Comparison of ENCODE assay signal across 1 cellular context in the genomic region with DNA sequence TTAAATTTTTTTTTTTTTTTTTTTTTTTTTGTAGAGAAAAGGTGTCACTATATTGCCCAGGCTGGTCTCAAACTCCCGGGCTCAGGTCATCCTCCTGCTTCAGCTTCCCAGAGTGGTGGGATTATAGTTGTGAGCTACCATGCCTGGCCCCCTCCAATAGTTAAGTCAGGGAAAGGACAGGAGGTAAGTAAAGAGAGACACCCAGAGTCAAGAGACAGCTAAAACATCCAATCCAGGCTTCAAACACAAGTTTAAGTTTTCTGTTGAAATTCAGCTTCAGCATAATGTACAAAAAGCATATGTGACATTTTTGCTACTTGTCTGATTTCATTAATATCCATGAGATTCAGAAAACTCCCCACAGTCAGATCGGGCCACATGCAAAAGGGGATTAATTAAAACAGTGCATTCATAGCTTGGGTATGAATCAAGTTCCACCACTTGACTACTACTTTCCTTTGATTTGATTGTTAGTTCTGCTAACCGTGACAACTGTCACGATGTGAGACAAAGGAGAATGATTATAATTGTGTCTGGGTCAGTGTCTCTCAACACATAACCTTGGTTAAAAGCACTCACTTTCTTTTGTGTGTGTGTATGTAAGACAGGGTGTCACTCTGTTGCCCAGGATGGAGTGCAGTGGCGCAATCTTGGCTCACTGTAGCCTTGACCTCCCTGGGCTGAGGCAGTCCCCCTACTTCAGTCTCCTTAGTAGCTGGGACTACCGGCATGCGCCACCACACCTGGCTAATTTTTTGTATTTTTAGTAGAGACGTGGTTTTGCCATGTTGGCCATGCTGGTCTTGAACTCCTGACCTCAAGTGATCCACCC.
TF ChIP-seq lines count a peak whose summit lies in the region.

No MANE protein-coding gene starts in this region.

TF ChIP-seq in HepG2, 621 proteins besides CTCF, POLR2A, EP300 and RAD21 (continued from another document and continues in another):
- TF ChIP-seq POGZ (CRISPR knock-in tag; IDR thresholded peaks at IDR 0.05): 0 out of 2 replicates have a peak, but pooled peaks have one; percentile 33
- TF ChIP-seq ISX (CRISPR knock-in tag; conservative IDR thresholded peaks at IDR 0.05): no peak
- TF ChIP-seq ZNF776 (CRISPR knock-in tag; IDR thresholded peaks at IDR 0.05): no peak
- TF ChIP-seq, protein P1, sequence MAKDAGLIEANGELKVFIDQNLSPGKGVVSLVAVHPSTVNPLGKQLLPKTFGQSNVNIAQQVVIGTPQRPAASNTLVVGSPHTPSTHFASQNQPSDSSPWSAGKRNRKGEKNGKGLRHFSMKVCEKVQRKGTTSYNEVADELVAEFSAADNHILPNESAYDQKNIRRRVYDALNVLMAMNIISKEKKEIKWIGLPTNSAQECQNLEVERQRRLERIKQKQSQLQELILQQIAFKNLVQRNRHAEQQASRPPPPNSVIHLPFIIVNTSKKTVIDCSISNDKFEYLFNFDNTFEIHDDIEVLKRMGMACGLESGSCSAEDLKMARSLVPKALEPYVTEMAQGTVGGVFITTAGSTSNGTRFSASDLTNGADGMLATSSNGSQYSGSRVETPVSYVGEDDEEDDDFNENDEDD (CRISPR knock-in tag; IDR thresholded peaks at IDR 0.05; ENCODE audit: borderline replicate concordance): no peak
- no peak for TF ChIP-seq ZNF460 (CRISPR knock-in tag; IDR thresholded peaks at IDR 0.05; ENCODE audit: borderline replicate concordance)
- no peak for TF ChIP-seq AHR (CRISPR knock-in tag; IDR thresholded peaks at IDR 0.05)
- TF ChIP-seq ZFP36L2 (CRISPR knock-in tag; IDR thresholded peaks at IDR 0.05): no peak
- no peak for TF ChIP-seq SOX6 (IDR thresholded peaks at IDR 0.05)
- TF ChIP-seq SOX6 (CRISPR knock-in tag; IDR thresholded peaks at IDR 0.05): peak; percentile 44
- TF ChIP-seq ZNF570 (CRISPR knock-in tag; IDR thresholded peaks at IDR 0.05; ENCODE audit: borderline replicate concordance): no peak
- no peak for TF ChIP-seq PRPF4 (IDR thresholded peaks at IDR 0.05; ENCODE audit: low read depth, low read length, poor library complexity, severe bottlenecking)
- TF ChIP-seq PCBP1 (IDR thresholded peaks at IDR 0.05; ENCODE audit: borderline replicate concordance, low read depth, low read length): no peak
- 0 out of 2 replicates have a peak, but pooled peaks have one; percentile 16 for TF ChIP-seq ZNF614 (CRISPR knock-in tag; IDR thresholded peaks at IDR 0.05; ENCODE audit: borderline replicate concordance)
- TF ChIP-seq, protein P2, sequence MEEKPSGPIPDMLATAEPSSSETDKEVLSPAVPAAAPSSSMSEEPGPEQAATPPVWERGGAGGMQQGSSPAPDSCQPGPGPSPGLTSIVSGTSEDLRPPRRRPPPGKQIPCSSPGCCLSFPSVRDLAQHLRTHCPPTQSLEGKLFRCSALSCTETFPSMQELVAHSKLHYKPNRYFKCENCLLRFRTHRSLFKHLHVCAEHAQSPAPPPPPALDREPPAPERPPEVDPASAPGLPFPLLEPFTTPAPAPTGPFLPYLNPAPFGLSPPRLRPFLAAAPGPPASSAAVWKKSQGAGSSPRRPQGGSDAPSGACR (CRISPR knock-in tag; IDR thresholded peaks at IDR 0.05): no peak
- no peak for TF ChIP-seq ZNF792 (CRISPR knock-in tag; IDR thresholded peaks at IDR 0.05)
- TF ChIP-seq, protein P3, sequence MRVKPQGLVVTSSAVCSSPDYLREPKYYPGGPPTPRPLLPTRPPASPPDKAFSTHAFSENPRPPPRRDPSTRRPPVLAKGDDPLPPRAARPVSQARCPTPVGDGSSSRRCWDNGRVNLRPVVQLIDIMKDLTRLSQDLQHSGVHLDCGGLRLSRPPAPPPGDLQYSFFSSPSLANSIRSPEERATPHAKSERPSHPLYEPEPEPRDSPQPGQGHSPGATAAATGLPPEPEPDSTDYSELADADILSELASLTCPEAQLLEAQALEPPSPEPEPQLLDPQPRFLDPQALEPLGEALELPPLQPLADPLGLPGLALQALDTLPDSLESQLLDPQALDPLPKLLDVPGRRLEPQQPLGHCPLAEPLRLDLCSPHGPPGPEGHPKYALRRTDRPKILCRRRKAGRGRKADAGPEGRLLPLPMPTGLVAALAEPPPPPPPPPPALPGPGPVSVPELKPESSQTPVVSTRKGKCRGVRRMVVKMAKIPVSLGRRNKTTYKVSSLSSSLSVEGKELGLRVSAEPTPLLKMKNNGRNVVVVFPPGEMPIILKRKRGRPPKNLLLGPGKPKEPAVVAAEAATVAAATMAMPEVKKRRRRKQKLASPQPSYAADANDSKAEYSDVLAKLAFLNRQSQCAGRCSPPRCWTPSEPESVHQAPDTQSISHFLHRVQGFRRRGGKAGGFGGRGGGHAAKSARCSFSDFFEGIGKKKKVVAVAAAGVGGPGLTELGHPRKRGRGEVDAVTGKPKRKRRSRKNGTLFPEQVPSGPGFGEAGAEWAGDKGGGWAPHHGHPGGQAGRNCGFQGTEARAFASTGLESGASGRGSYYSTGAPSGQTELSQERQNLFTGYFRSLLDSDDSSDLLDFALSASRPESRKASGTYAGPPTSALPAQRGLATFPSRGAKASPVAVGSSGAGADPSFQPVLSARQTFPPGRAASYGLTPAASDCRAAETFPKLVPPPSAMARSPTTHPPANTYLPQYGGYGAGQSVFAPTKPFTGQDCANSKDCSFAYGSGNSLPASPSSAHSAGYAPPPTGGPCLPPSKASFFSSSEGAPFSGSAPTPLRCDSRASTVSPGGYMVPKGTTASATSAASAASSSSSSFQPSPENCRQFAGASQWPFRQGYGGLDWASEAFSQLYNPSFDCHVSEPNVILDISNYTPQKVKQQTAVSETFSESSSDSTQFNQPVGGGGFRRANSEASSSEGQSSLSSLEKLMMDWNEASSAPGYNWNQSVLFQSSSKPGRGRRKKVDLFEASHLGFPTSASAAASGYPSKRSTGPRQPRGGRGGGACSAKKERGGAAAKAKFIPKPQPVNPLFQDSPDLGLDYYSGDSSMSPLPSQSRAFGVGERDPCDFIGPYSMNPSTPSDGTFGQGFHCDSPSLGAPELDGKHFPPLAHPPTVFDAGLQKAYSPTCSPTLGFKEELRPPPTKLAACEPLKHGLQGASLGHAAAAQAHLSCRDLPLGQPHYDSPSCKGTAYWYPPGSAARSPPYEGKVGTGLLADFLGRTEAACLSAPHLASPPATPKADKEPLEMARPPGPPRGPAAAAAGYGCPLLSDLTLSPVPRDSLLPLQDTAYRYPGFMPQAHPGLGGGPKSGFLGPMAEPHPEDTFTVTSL (CRISPR knock-in tag; IDR thresholded peaks at IDR 0.05; ENCODE audit: borderline replicate concordance): no peak
- TF ChIP-seq FOXA1 (IDR thresholded peaks at IDR 0.05): no peak
- TF ChIP-seq FOXA1 (CRISPR knock-in tag; IDR thresholded peaks at IDR 0.05): no peak
- no peak for TF ChIP-seq PPARG (CRISPR knock-in tag; conservative IDR thresholded peaks at IDR 0.05)
- no peak for TF ChIP-seq GLI4 (CRISPR knock-in tag; IDR thresholded peaks at IDR 0.05; ENCODE audit: borderline replicate concordance)
- no peak for TF ChIP-seq ZNF781 (CRISPR knock-in tag; IDR thresholded peaks at IDR 0.05; ENCODE audit: borderline replicate concordance, not compliant biosample characterization)
- peak in 1 of 2 experiments; percentile 51; a peak in 2 of 4 replicates for TF ChIP-seq NR2F1 (CRISPR knock-in tag; IDR thresholded peaks at IDR 0.05)
- no peak for TF ChIP-seq GABPA (IDR thresholded peaks at IDR 0.05; ENCODE audit: low read depth, low read length)
- no peak for TF ChIP-seq GABPA (CRISPR knock-in tag; IDR thresholded peaks at IDR 0.05; ENCODE audit: low read depth)
- TF ChIP-seq, protein P4, sequence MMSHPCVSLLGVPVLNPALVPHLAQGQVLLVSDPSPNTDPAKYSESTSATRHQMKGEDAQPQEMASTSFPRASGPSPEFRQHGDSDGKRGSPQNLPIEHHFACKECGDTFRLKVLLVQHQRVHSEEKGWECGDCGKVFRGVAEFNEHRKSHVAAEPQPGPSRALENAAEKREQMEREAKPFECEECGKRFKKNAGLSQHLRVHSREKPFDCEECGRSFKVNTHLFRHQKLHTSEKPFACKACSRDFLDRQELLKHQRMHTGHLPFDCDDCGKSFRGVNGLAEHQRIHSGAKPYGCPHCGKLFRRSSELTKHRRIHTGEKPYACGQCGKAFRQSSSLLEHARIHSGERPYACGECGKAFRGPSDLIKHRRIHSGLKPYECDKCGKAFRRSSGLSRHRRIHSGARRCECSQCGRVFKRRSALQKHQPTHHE (CRISPR knock-in tag; IDR thresholded peaks at IDR 0.05; ENCODE audit: borderline replicate concordance): no peak
- 0 out of 2 replicates have a peak, but pooled peaks have one; percentile 36 for TF ChIP-seq THAP11 (CRISPR knock-in tag; IDR thresholded peaks at IDR 0.05)
- TF ChIP-seq ONECUT2 (CRISPR knock-in tag; IDR thresholded peaks at IDR 0.05): no peak
- no peak for TF ChIP-seq ZNF296 (CRISPR knock-in tag; conservative IDR thresholded peaks at IDR 0.05)
- no peak for TF ChIP-seq ZNF543 (CRISPR knock-in tag; IDR thresholded peaks at IDR 0.05)
- no peak for TF ChIP-seq ZNF619 (CRISPR knock-in tag; IDR thresholded peaks at IDR 0.05)
- no peak for TF ChIP-seq NKX3-1 (CRISPR knock-in tag; IDR thresholded peaks at IDR 0.05)
- no peak for TF ChIP-seq GFI1 (CRISPR knock-in tag; IDR thresholded peaks at IDR 0.05; ENCODE audit: borderline replicate concordance)
- TF ChIP-seq KDM6A (CRISPR knock-in tag; IDR thresholded peaks at IDR 0.05; ENCODE audit: low read depth): no peak
- TF ChIP-seq KDM3A (CRISPR knock-in tag; IDR thresholded peaks at IDR 0.05; ENCODE audit: low read depth): no peak
- no peak for TF ChIP-seq KLF12 (CRISPR knock-in tag; IDR thresholded peaks at IDR 0.05; ENCODE audit: borderline replicate concordance)
- TF ChIP-seq SALL1 (CRISPR knock-in tag; IDR thresholded peaks at IDR 0.05): 0 out of 2 replicates have a peak, but pooled peaks have one; percentile 7
- TF ChIP-seq, protein P5, sequence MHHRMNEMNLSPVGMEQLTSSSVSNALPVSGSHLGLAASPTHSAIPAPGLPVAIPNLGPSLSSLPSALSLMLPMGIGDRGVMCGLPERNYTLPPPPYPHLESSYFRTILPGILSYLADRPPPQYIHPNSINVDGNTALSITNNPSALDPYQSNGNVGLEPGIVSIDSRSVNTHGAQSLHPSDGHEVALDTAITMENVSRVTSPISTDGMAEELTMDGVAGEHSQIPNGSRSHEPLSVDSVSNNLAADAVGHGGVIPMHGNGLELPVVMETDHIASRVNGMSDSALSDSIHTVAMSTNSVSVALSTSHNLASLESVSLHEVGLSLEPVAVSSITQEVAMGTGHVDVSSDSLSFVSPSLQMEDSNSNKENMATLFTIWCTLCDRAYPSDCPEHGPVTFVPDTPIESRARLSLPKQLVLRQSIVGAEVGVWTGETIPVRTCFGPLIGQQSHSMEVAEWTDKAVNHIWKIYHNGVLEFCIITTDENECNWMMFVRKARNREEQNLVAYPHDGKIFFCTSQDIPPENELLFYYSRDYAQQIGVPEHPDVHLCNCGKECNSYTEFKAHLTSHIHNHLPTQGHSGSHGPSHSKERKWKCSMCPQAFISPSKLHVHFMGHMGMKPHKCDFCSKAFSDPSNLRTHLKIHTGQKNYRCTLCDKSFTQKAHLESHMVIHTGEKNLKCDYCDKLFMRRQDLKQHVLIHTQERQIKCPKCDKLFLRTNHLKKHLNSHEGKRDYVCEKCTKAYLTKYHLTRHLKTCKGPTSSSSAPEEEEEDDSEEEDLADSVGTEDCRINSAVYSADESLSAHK (CRISPR knock-in tag; IDR thresholded peaks at IDR 0.05; ENCODE audit: borderline replicate concordance): no peak
- TF ChIP-seq, protein P6, sequence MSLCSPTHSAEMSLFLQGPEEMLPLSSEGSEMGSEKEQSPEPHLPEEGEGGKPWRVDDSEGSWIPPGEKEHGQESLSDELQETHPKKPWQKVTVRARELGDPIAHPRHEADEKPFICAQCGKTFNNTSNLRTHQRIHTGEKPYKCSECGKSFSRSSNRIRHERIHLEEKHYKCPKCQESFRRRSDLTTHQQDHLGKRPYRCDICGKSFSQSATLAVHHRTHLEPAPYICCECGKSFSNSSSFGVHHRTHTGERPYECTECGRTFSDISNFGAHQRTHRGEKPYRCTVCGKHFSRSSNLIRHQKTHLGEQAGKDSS (CRISPR knock-in tag; IDR thresholded peaks at IDR 0.05; ENCODE audit: borderline replicate concordance, low read depth): no peak
- TF ChIP-seq KDM1A (CRISPR knock-in tag; IDR thresholded peaks at IDR 0.05): no peak
- no peak for TF ChIP-seq ZNF225 (CRISPR knock-in tag; IDR thresholded peaks at IDR 0.05)
- no peak for TF ChIP-seq BRCA1 (CRISPR knock-in tag; IDR thresholded peaks at IDR 0.05)
- TF ChIP-seq PTBP1 (IDR thresholded peaks at IDR 0.05; ENCODE audit: low read depth, low read length, poor library complexity, severe bottlenecking): no peak
- peak; percentile 69; the same call in 1 of the 2 replicates for TF ChIP-seq NFIB (CRISPR knock-in tag; IDR thresholded peaks at IDR 0.05; ENCODE audit: borderline replicate concordance)
- no peak for TF ChIP-seq ZNF331 (CRISPR knock-in tag; IDR thresholded peaks at IDR 0.05)
- no peak for TF ChIP-seq ZNF496 (CRISPR knock-in tag; IDR thresholded peaks at IDR 0.05; ENCODE audit: insufficient replicate concordance)
- no peak for TF ChIP-seq ZFAT (CRISPR knock-in tag; conservative IDR thresholded peaks at IDR 0.05)
- TF ChIP-seq, protein P7, sequence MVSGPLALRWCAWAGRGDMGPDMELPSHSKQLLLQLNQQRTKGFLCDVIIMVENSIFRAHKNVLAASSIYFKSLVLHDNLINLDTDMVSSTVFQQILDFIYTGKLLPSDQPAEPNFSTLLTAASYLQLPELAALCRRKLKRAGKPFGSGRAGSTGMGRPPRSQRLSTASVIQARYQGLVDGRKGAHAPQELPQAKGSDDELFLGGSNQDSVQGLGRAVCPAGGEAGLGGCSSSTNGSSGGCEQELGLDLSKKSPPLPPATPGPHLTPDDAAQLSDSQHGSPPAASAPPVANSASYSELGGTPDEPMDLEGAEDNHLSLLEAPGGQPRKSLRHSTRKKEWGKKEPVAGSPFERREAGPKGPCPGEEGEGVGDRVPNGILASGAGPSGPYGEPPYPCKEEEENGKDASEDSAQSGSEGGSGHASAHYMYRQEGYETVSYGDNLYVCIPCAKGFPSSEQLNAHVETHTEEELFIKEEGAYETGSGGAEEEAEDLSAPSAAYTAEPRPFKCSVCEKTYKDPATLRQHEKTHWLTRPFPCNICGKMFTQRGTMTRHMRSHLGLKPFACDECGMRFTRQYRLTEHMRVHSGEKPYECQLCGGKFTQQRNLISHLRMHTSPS (CRISPR knock-in tag; IDR thresholded peaks at IDR 0.05; ENCODE audit: low read depth): no peak
- TF ChIP-seq TRIM24 (CRISPR knock-in tag; IDR thresholded peaks at IDR 0.05): 0 out of 2 replicates have a peak, but pooled peaks have one; percentile 21
- no peak for TF ChIP-seq MEF2D (CRISPR knock-in tag; IDR thresholded peaks at IDR 0.05)
- peak; percentile 64 for TF ChIP-seq GATAD2A (CRISPR knock-in tag; IDR thresholded peaks at IDR 0.05)
- no peak for TF ChIP-seq ZNF20 (CRISPR knock-in tag; IDR thresholded peaks at IDR 0.05)
